Comparison of ENCODE assay signal across 8 cellular contexts in genomic region chr14:54691525-54692260, GRCh38.
DNase-seq lines count a peak whose midpoint lies in the region; ATAC-seq and TF ChIP-seq lines count a peak whose summit lies in the region.

No MANE protein-coding gene starts in this region.

- no peaks in the 10 kb centered on the region for H3K9me3 Mint-ChIP-seq in MCF 10A (ENCODE audit: unreplicated experiment)

- BruUV-seq in MCF 10A (replicated peaks; lab: Mats Ljungman, UMichigan): no TSS peak

- H3K4me1 Mint-ChIP-seq in T-helper 17 cell (peaks cover 7% of the 10 kb centered on the region), MCF 10A (ENCODE audit: insufficient read depth, unreplicated experiment) (peaks cover 27% of the 10 kb centered on the region)

- intact Hi-C loops in MCF 10A (cut with micrococcal nuclease): loop anchor here (1.0 kb wide), 3 partner anchors 39 to 125 kb away; no protein-coding TSS in a partner anchor

- peak; percentile 78 for ATAC-seq in T-helper 17 cell
- ATAC-seq in GM18520 (IDR thresholded peaks at IDR 0.05; ENCODE audit: unreplicated experiment): no peak

- H3K36me3 Mint-ChIP-seq in T-helper 17 cell (ENCODE audit: low read depth) (peaks cover 6% of the 10 kb centered on the region), MCF 10A (ENCODE audit: insufficient read depth, unreplicated experiment) (no peaks in the 10 kb centered on the region)

- peak; percentile 82 for TF ChIP-seq CTCF in MCF 10A (IDR thresholded peaks at IDR 0.05; ENCODE audit: unreplicated experiment)

- no peak overlapping the region for H3K27ac Mint-ChIP-seq in T-helper 17 cell
- H3K27ac Mint-ChIP-seq in MCF 10A (ENCODE audit: low read depth, unreplicated experiment): no peak overlapping the region

- DNase-seq in NCI-H2227 (lab: John Stamatoyannopoulos, UW; ENCODE audit: unreplicated experiment) (peak; percentile 11), NCI-H2227 treated with DMSO at 0.1 percent for 48 hours (lab: John Stamatoyannopoulos, UW) (no peak), M059J (ENCODE audit: low read depth) (peak; percentile 75), T-helper 17 cell (peak; percentile 19 to 33 (median 22)), MCF 10A (ENCODE audit: unreplicated experiment) (peak; percentile 79), inferior parietal cortex (ENCODE audit: extremely low spot score) (peak; percentile 75)
- peak; percentile 28 to 50 for DNase-seq in stimulated activated CD4-positive, alpha-beta T cell treated with anti-CD3 and anti-CD28 coated beads, Interleukin-12 subunit alpha, Interleukin-12 subunit beta, amount 100 ng/mL, for 24 hours (ENCODE audit: low read depth in 2 of 2)

- CTCF ChIA-PET in MCF 10A (lab: Yijun Ruan, JAX): interaction anchor here (0.6 to 5.9 kb wide), 28 partner anchors 8 to 162 kb away, joined by 3 to 97 read pairs (median 4); partner anchors contain the start of gene SAMD4A

- POLR2A ChIA-PET in MCF 10A (lab: Yijun Ruan, JAX): interaction anchor here (1.9 to 7.9 kb wide), 3 partner anchors 14 to 125 kb away, joined by 5 to 75 read pairs (median 10); partner anchors contain the start of gene SAMD4A

- no peaks in the 10 kb centered on the region for H3K9me3 ChIP-seq in T-helper 17 cell (ENCODE audit: control insufficient read depth, low read length, poor library complexity, severe bottlenecking)

- H3K4me3 Mint-ChIP-seq in T-helper 17 cell: no peak overlapping the region
- no peak overlapping the region for H3K4me3 Mint-ChIP-seq in MCF 10A (ENCODE audit: unreplicated experiment)

- H3K27me3 Mint-ChIP-seq in T-helper 17 cell: peaks cover 35% of the 10 kb centered on the region
- no peaks in the 10 kb centered on the region for H3K27me3 Mint-ChIP-seq in MCF 10A (ENCODE audit: insufficient read depth, unreplicated experiment)
